In genomic region chr17:3033248-3033640, GRCh38 we compare ENCODE assay signal across 20 cellular contexts. TPM values are rescaled to one million over a fixed set of nuclear protein-coding genes. Genes with fewer than 3 reads are reported as not detected.
"Had no signal": no experiment of that assay in that cellular context is flagged by ENCODE, and none has a peak within 500 bp of the region (broad histone marks: within the 10 kb centered on the region; RNA-seq: fewer than 3 reads in every experiment).

No MANE protein-coding gene starts in this region.

- H3K4me3 Mint-ChIP-seq: activated naive CD8-positive, alpha-beta T cell; activated T-cell treated with anti-CD3 and anti-CD28 coated beads, Interleukin-2, amount 50 U/mL, for 72 hours; effector memory CD8-positive, alpha-beta T cell; naive B cell; stimulated activated memory B cell treated with anti-CD40 and anti-IgM and Interleukin-4, amounts not matched to agents 10 μg/mL and 1 μg/mL and 100 μg/mL, for 72 hours; type B pancreatic cell had no signal

- H3K9me3 ChIP-seq: left lung, mucosa of descending colon, right lobe of liver, testis had no signal

- FAIRE-seq: islet of Langerhans had no signal

- H3K4me1 Mint-ChIP-seq: stimulated activated memory B cell treated with anti-CD40 and anti-IgM and Interleukin-4, amounts not matched to agents 10 μg/mL and 1 μg/mL and 100 μg/mL, for 72 hours had no signal

- DNase-seq: activated T-cell treated with anti-CD3 and anti-CD28 coated beads, Interleukin-2, amount 50 U/mL, for 72 hours; dermis blood vessel endothelial cell; effector memory CD8-positive, alpha-beta T cell; foreskin fibroblast; mucosa of descending colon; naive B cell; stimulated activated CD4-positive, alpha-beta T cell treated with anti-CD3 and anti-CD28 coated beads, Interleukin-4, amount 100 ng/mL, for 4 hours; T1000; testis had no signal

- H3K9ac ChIP-seq: parathyroid adenoma had no signal

- H3K4me3 ChIP-seq: hepatocyte, left lung, mucosa of descending colon, right lobe of liver, testis had no signal

- H3K9me3 Mint-ChIP-seq: activated T-cell treated with anti-CD3 and anti-CD28 coated beads, Interleukin-2, amount 50 U/mL, for 72 hours; effector memory CD8-positive, alpha-beta T cell; naive B cell; stimulated activated memory B cell treated with anti-CD40 and anti-IgM and Interleukin-4, amounts not matched to agents 10 μg/mL and 1 μg/mL and 100 μg/mL, for 72 hours; type B pancreatic cell had no signal

- ATAC-seq: activated T-cell treated with anti-CD3 and anti-CD28 coated beads, Interleukin-2, amount 50 U/mL, for 72 hours; effector memory CD8-positive, alpha-beta T cell; left lung; mucosa of descending colon; right lobe of liver had no signal

- H3K27me3 Mint-ChIP-seq: effector memory CD8-positive, alpha-beta T cell; type B pancreatic cell had no signal

- H3K79me2 ChIP-seq: hepatocyte, parathyroid adenoma had no signal

- H3K27ac Mint-ChIP-seq: activated naive CD8-positive, alpha-beta T cell; activated T-cell treated with anti-CD3 and anti-CD28 coated beads, Interleukin-2, amount 50 U/mL, for 72 hours; stimulated activated memory B cell treated with anti-CD40 and anti-IgM and Interleukin-4, amounts not matched to agents 10 μg/mL and 1 μg/mL and 100 μg/mL, for 72 hours; type B pancreatic cell had no signal

- H3K27ac ChIP-seq: hepatocyte, left lung, parathyroid adenoma, right lobe of liver, testis had no signal

- H3K27me3 ChIP-seq: hepatocyte, right lobe of liver, testis had no signal

- H3K4me1 ChIP-seq: parathyroid adenoma, right lobe of liver, testis had no signal

- H3K4me2 ChIP-seq: hepatocyte had no signal

- H2AFZ ChIP-seq: hepatocyte, parathyroid adenoma had no signal

- H3K36me3 ChIP-seq: right lobe of liver had no signal

RNA-seq across cellular contexts. Expression of gene OR1D5, which starts 30.2 kb away (rescaled TPM):
- total RNA-seq: activated T-cell treated with anti-CD3 and anti-CD28 coated beads, Interleukin-2, amount 50 U/mL, for 72 hours; cerebellum; dermis blood vessel endothelial cell; glomerular endothelial cell; hepatocyte; left lung; mucosa of descending colon; right lobe of liver; T-helper 1 cell treated with Interleukin-12 subunit alpha and Interleukin-12 subunit beta and Interleukin-4 antibody, amounts not matched to agents 30 ng/mL and 1 ng/mL, for 36 hours; testis had no signal
- polyA plus RNA-seq: hepatocyte had no signal
